In the genomic region with DNA sequence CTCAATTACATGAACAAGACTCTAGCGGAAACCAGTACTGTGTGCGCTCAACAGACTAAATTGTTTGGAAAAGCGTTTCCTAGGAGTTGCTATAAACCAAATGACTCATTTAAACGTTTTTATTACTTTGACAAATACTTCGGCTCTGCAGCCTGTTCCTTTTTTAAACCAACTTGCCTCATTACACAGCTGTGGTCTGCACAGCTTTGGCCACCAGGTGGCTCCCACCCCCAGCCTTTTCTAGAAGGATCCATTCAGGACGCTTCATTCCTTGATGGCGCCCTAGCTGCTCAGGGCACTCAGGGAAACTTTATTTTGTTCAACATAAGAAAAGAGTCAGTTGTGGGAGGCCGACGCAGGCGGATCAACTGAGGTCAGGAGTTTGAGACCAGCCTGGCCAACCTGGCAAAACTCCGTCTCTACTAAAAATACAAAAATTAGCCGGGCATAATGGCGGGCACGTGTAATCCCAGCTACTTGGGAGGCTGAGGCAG, we compare ENCODE assay signal across 8 cellular contexts. TPM values are rescaled to one million over a fixed set of nuclear protein-coding genes. Genes with fewer than 3 reads are reported as not detected.
DNase-seq lines count a peak whose midpoint lies in the region; ATAC-seq and TF ChIP-seq lines count a peak whose summit lies in the region.

No MANE protein-coding gene starts in this region.

- H3K36me3 ChIP-seq in lung (ENCODE audit: control insufficient read depth in 2 of 2, insufficient read depth in 2 of 2, low read length in 2 of 2), result no peaks in the 10 kb centered on the region

- peak overlapping the region in 1 of 2 donors; percentile 64 for H3K27ac ChIP-seq in lung (ENCODE audit: low read depth in 1 of 2, low read length in 1 of 2)

- 25% methylated on average over 14 of the region's 14 CpGs for WGBS in lung, 2 donors

- peak; percentile 87 for TF ChIP-seq CTCF in lung (IDR thresholded peaks at IDR 0.05; ENCODE audit: control extremely low read depth, extremely low read depth)

- no peaks in the 10 kb centered on the region for H3K4me1 ChIP-seq in lung (ENCODE audit: control insufficient read depth in 2 of 2, insufficient read depth in 2 of 2, low read length in 2 of 2)

- no peak overlapping the region for H3K4me3 ChIP-seq in lung

- ATAC-seq in HG03095 (IDR thresholded peaks at IDR 0.05; ENCODE audit: unreplicated experiment), result peak; percentile 68
- ATAC-seq in lung (ENCODE audit: insufficient read depth, low FRiP score), result peak; percentile 93
- ATAC-seq in GM19035 (IDR thresholded peaks at IDR 0.05; ENCODE audit: unreplicated experiment), result no peak

- DNase-seq in GM03348 (ENCODE audit: low spot score) (peak; percentile 92), NCI-H82 (lab: John Stamatoyannopoulos, UW) (peak; percentile 84), ecto neural progenitor cell (ENCODE audit: low spot score) (peak; percentile 77), lung (ENCODE audit: low spot score) (peak; percentile 88)
- peak; percentile 64 to 75 for DNase-seq in activated CD4-positive, alpha-beta T cell treated with anti-CD3 and anti-CD28 coated beads, Interleukin-2, amount 50 U/mL, for 48 hours
- peak; percentile 53 to 63 for DNase-seq in stimulated activated CD4-positive, alpha-beta T cell treated with anti-CD3 and anti-CD28 coated beads, Interleukin-4, amount 100 ng/mL, for 48 hours (ENCODE audit: low read depth in 2 of 2)

- no peaks in the 10 kb centered on the region for H3K9me3 ChIP-seq in lung (ENCODE audit: control insufficient read depth in 2 of 2, insufficient read depth in 1 of 2, low read length in 1 of 2)

- no peaks in the 10 kb centered on the region for H3K27me3 ChIP-seq in lung (ENCODE audit: control insufficient read depth, insufficient read depth)

RNA-seq across cellular contexts. Expression of gene XPO4, which starts 41.0 kb away (rescaled TPM):
- total RNA-seq in lung, result 10 to 100 TPM; 14.4 to 25.5 TPM
- 1 to 10 TPM; 3.1 to 5.4 TPM for polyA plus RNA-seq in lung
